ENCODE assay signal across 19 cellular contexts in the genomic region with DNA sequence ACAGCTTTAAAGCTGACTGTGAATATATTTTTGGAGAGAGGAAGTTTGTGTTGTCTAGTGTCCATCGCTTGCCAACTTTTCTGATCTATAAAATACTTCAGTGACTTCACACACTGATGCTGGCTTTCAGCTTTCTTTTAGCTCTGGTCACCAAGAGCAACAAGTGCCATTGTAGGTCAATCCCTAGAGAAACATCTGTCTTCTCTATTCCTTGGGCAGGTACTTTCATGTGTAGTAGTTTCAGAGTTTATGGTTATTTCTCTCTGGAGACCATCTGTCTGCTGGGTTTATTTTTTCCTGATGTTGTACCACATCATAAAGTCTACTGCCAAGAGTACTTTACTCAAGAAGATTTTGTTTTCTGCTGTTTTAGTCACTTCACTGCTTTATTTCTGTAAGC.
DNase-seq lines count a peak whose midpoint lies in the region; ATAC-seq and TF ChIP-seq lines count a peak whose summit lies in the region.
"Had no signal": no experiment of that assay in that cellular context is flagged by ENCODE, and none has a peak within 500 bp of the region (broad histone marks: within the 10 kb centered on the region; RNA-seq: fewer than 3 reads in every experiment).

No MANE protein-coding gene starts in this region.

- H3K4me3 ChIP-seq in AG10803 (ENCODE audit: low read length) (no peak overlapping the region), vagina (no peak overlapping the region)
- H3K4me3 ChIP-seq: adrenal gland, lower lobe of right lung, neural progenitor cell, SK-N-MC had no signal

- CTCF ChIA-PET in WTC11 (lab: Charles Lee) = no interaction called here

- no peak overlapping the region for H3K27ac ChIP-seq in vagina
- H3K27ac ChIP-seq: adrenal gland, lower lobe of right lung, neural progenitor cell, SK-N-MC had no signal

- TF ChIP-seq POLR2A in vagina (IDR thresholded peaks at IDR 0.05) = no peak

- peak; percentile 51 for DNase-seq in AG10803 (ENCODE audit: low read depth)
- no peak for DNase-seq in WTC11 (ENCODE audit: low spot score)
- DNase-seq in NCI-H2171 treated with DMSO at 0.1 percent for 48 hours (lab: John Stamatoyannopoulos, UW) = no peak
- DNase-seq in vagina (ENCODE audit: extremely low spot score in 2 of 2) = no peak
- no peak for DNase-seq in COLO668 (lab: John Stamatoyannopoulos, UW; ENCODE audit: unreplicated experiment)
- DNase-seq: activated T-cell treated with anti-CD3 and anti-CD28 coated beads, Interleukin-2, amount 50 U/mL, for 48 hours; adrenal gland; endodermal cell; lower lobe of right lung; MV-4-11; stimulated activated CD4-positive, alpha-beta T cell treated with anti-CD3 and anti-CD28 coated beads, Interleukin-2, amount 100 ng/mL, for 48 hours; trophoblast cell had no signal

- H3K9me3 Mint-ChIP-seq in WTC11 = peaks cover 12% of the 10 kb centered on the region

- peaks cover 19% of the 10 kb centered on the region for H3K4me1 Mint-ChIP-seq in WTC11
- H3K4me1 Mint-ChIP-seq: endodermal cell, neural progenitor cell had no signal

- peaks cover 4% of the 10 kb centered on the region for H3K36me3 Mint-ChIP-seq in WTC11
- H3K36me3 Mint-ChIP-seq: neural progenitor cell had no signal

- TF ChIP-seq CTCF in AG10803 (conservative IDR thresholded peaks at IDR 0.05; ENCODE audit: low read length) (no peak), WTC11 (IDR thresholded peaks at IDR 0.05) (no peak), vagina (IDR thresholded peaks at IDR 0.05) (no peak)

- H3K27me3 ChIP-seq in vagina = no peaks in the 10 kb centered on the region
- H3K27me3 ChIP-seq: adrenal gland, neural progenitor cell had no signal

- ATAC-seq in GM21381 (IDR thresholded peaks at IDR 0.05; ENCODE audit: unreplicated experiment) (peak; percentile 50), HG03097 (IDR thresholded peaks at IDR 0.05; ENCODE audit: low FRiP score, unreplicated experiment) (peak; percentile 50), WTC11 (no peak), GM18498 (IDR thresholded peaks at IDR 0.05; ENCODE audit: unreplicated experiment) (no peak)
- ATAC-seq: HepG2, lower lobe of right lung, sciatic nerve had no signal

- no peak overlapping the region for H3K4me3 Mint-ChIP-seq in WTC11
- H3K4me3 Mint-ChIP-seq: endodermal cell, neural progenitor cell had no signal

- no peaks in the 10 kb centered on the region for H3K9me3 ChIP-seq in vagina
- H3K9me3 ChIP-seq: adrenal gland, lower lobe of right lung had no signal

- no peaks in the 10 kb centered on the region for H3K36me3 ChIP-seq in vagina
- H3K36me3 ChIP-seq: adrenal gland, lower lobe of right lung, neural progenitor cell had no signal

- H3K4me1 ChIP-seq in vagina = no peaks in the 10 kb centered on the region
- H3K4me1 ChIP-seq: adrenal gland, lower lobe of right lung, neural progenitor cell had no signal

- POLR2A ChIA-PET in WTC11 (lab: Charles Lee) = no interaction called here

- H3K27me3 Mint-ChIP-seq in WTC11 (ENCODE audit: low read depth) = no peaks in the 10 kb centered on the region

- intact Hi-C loops in vagina (cut with DNase I) = no loop called here

- peak overlapping the region; percentile 15; the same call in 1 of the 2 replicates for H3K27ac Mint-ChIP-seq in WTC11
- H3K27ac Mint-ChIP-seq: endodermal cell, neural progenitor cell had no signal

TF ChIP-seq in WTC11, 78 proteins besides CTCF, POLR2A, EP300 and RAD21 (continues in another document):
- TF ChIP-seq ZNF423 (CRISPR knock-in tag; IDR thresholded peaks at IDR 0.05) (no peak), ZNF317 (CRISPR knock-in tag; IDR thresholded peaks at IDR 0.05; ENCODE audit: borderline replicate concordance, low read depth) (no peak), MYBL2 (CRISPR knock-in tag; IDR thresholded peaks at IDR 0.05) (no peak), NFATC4 (CRISPR knock-in tag; IDR thresholded peaks at IDR 0.05) (no peak)
- TF ChIP-seq, protein P1, sequence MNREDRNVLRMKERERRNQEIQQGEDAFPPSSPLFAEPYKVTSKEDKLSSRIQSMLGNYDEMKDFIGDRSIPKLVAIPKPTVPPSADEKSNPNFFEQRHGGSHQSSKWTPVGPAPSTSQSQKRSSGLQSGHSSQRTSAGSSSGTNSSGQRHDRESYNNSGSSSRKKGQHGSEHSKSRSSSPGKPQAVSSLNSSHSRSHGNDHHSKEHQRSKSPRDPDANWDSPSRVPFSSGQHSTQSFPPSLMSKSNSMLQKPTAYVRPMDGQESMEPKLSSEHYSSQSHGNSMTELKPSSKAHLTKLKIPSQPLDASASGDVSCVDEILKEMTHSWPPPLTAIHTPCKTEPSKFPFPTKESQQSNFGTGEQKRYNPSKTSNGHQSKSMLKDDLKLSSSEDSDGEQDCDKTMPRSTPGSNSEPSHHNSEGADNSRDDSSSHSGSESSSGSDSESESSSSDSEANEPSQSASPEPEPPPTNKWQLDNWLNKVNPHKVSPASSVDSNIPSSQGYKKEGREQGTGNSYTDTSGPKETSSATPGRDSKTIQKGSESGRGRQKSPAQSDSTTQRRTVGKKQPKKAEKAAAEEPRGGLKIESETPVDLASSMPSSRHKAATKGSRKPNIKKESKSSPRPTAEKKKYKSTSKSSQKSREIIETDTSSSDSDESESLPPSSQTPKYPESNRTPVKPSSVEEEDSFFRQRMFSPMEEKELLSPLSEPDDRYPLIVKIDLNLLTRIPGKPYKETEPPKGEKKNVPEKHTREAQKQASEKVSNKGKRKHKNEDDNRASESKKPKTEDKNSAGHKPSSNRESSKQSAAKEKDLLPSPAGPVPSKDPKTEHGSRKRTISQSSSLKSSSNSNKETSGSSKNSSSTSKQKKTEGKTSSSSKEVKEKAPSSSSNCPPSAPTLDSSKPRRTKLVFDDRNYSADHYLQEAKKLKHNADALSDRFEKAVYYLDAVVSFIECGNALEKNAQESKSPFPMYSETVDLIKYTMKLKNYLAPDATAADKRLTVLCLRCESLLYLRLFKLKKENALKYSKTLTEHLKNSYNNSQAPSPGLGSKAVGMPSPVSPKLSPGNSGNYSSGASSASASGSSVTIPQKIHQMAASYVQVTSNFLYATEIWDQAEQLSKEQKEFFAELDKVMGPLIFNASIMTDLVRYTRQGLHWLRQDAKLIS (CRISPR knock-in tag; IDR thresholded peaks at IDR 0.05; ENCODE audit: borderline replicate concordance) = no peak
- TF ChIP-seq, protein P2, sequence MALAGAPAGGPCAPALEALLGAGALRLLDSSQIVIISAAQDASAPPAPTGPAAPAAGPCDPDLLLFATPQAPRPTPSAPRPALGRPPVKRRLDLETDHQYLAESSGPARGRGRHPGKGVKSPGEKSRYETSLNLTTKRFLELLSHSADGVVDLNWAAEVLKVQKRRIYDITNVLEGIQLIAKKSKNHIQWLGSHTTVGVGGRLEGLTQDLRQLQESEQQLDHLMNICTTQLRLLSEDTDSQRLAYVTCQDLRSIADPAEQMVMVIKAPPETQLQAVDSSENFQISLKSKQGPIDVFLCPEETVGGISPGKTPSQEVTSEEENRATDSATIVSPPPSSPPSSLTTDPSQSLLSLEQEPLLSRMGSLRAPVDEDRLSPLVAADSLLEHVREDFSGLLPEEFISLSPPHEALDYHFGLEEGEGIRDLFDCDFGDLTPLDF (CRISPR knock-in tag; IDR thresholded peaks at IDR 0.05) = no peak
- TF ChIP-seq, protein P3, sequence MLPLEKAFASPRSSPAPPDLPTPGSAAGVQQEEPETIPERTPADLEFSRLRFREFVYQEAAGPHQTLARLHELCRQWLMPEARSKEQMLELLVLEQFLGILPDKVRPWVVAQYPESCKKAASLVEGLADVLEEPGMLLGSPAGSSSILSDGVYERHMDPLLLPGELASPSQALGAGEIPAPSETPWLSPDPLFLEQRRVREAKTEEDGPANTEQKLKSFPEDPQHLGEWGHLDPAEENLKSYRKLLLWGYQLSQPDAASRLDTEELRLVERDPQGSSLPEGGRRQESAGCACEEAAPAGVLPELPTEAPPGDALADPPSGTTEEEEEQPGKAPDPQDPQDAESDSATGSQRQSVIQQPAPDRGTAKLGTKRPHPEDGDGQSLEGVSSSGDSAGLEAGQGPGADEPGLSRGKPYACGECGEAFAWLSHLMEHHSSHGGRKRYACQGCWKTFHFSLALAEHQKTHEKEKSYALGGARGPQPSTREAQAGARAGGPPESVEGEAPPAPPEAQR (CRISPR knock-in tag; IDR thresholded peaks at IDR 0.05) = no peak
- TF ChIP-seq, protein P4, sequence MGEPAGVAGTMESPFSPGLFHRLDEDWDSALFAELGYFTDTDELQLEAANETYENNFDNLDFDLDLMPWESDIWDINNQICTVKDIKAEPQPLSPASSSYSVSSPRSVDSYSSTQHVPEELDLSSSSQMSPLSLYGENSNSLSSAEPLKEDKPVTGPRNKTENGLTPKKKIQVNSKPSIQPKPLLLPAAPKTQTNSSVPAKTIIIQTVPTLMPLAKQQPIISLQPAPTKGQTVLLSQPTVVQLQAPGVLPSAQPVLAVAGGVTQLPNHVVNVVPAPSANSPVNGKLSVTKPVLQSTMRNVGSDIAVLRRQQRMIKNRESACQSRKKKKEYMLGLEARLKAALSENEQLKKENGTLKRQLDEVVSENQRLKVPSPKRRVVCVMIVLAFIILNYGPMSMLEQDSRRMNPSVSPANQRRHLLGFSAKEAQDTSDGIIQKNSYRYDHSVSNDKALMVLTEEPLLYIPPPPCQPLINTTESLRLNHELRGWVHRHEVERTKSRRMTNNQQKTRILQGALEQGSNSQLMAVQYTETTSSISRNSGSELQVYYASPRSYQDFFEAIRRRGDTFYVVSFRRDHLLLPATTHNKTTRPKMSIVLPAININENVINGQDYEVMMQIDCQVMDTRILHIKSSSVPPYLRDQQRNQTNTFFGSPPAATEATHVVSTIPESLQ (CRISPR knock-in tag; IDR thresholded peaks at IDR 0.05) = no peak

Comparison
In these comparisons a context has a peak if more than half of its experiments do, and no peak if none do; other contexts are left out.
1. ATAC-seq: peak in GM21381 (single experiment) and HG03097 (single experiment); none in WTC11 (single experiment) and GM18498 (single experiment).